Comparison of ENCODE assay signal across 7 cellular contexts in the genomic region with DNA sequence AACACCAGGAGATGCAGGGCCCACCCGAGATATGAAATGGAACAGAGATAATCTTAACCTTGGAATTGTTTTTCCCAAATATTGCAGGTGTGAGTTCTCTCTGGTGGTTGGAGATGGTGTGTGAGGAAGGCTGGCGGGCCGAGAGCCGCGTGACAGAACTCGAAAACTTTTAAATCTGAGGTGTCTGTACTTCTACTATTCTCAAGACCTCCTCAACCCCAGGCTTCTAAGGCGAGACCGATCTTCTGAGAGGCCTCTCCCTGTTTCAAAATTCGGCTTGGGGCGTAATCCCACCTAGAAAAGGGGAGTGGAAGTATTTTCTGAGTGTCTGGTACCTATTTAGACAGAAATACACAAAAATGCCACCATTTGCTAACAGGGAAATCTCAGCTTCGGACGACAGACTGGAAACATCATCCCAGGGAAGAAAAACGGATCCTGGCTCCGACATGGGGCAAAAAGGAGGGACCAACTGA. TPM values are rescaled to one million over a fixed set of nuclear protein-coding genes. Genes with fewer than 3 reads are reported as not detected.
A peak's percentile ranks its signal among the peaks of the same experiment; 100 is the strongest.
DNase-seq lines count a peak whose midpoint lies in the region; ATAC-seq and TF ChIP-seq lines count a peak whose summit lies in the region.
"Had no signal": no experiment of that assay in that cellular context is flagged by ENCODE, and none has a peak within 500 bp of the region (broad histone marks: within the 10 kb centered on the region; RNA-seq: fewer than 3 reads in every experiment).

No MANE protein-coding gene starts in this region.

- peak overlapping the region; percentile 89 for H3K9ac ChIP-seq in HCT116 (ENCODE audit: low read length)

- H3K9me3 ChIP-seq in HCT116 (ENCODE audit: control insufficient read depth in 1 of 2, insufficient read depth in 1 of 2, low read depth in 1 of 2, low read length in 2 of 2) (no peaks in the 10 kb centered on the region), osteoblast (ENCODE audit: low read depth, low read length) (no peaks in the 10 kb centered on the region)

- TSS peak; percentile 77 for BruUV-seq in HCT116 (replicated peaks; lab: Mats Ljungman, UMichigan)
- TSS peak; percentile 68 for BruUV-seq in MCF 10A (replicated peaks; lab: Mats Ljungman, UMichigan)

- no peak for TF ChIP-seq POLR2A in HCT116 (IDR thresholded peaks at IDR 0.05; ENCODE audit: borderline replicate concordance, extremely low read depth, insufficient read depth, insufficient read length)

- H3K36me3 Mint-ChIP-seq in MCF 10A (ENCODE audit: insufficient read depth, unreplicated experiment) = peaks cover 60% of the 10 kb centered on the region

- no peak for TF ChIP-seq CTCF in HCT116 (IDR thresholded peaks at IDR 0.05 in 2 of 3, conservative IDR thresholded peaks at IDR 0.05 in 1 of 3; ENCODE audit: borderline replicate concordance in 1 of 3, insufficient read depth in 1 of 3, low read depth in 2 of 3, low read length in 2 of 3)
- TF ChIP-seq CTCF in MCF 10A (IDR thresholded peaks at IDR 0.05; ENCODE audit: unreplicated experiment) = no peak
- TF ChIP-seq CTCF in osteoblast (IDR thresholded peaks at IDR 0.05; ENCODE audit: extremely low read depth, low read depth, low read length) = no peak

- H3K36me3 ChIP-seq in HCT116 (ENCODE audit: control insufficient read depth in 1 of 2, insufficient read depth in 2 of 2, low read length in 2 of 2) = peaks cover 19 to 24% of the 10 kb centered on the region in 2 experiments; a peak in 3 of 4 replicates
- H3K36me3 ChIP-seq in osteoblast (ENCODE audit: insufficient read depth, low read length) = peaks cover 45% of the 10 kb centered on the region

- no peak overlapping the region for H2AFZ ChIP-seq in HCT116 (ENCODE audit: low read depth, low read length, poor library complexity, severe bottlenecking)
- peak overlapping the region; percentile 75 for H2AFZ ChIP-seq in osteoblast (ENCODE audit: low read length)

- H4K20me1 ChIP-seq in HCT116 (ENCODE audit: insufficient read depth) (peaks cover 4% of the 10 kb centered on the region; the same call in 1 of the 2 replicates), osteoblast (ENCODE audit: insufficient read depth, low read length) (peaks cover 30% of the 10 kb centered on the region)

- no peak overlapping the region for H3K4me3 Mint-ChIP-seq in MCF 10A (ENCODE audit: unreplicated experiment)

- no peaks in the 10 kb centered on the region for H3K9me2 ChIP-seq in HCT116 (ENCODE audit: insufficient read depth)

- peaks cover 14 to 20% of the 10 kb centered on the region in 2 experiments for H3K4me1 ChIP-seq in HCT116 (ENCODE audit: control insufficient read depth in 1 of 2, insufficient read depth in 2 of 2, low read length in 2 of 2)
- peaks cover 25% of the 10 kb centered on the region for H3K4me1 ChIP-seq in osteoblast (ENCODE audit: insufficient read depth, low read length)

- no peaks in the 10 kb centered on the region for H3K27me3 Mint-ChIP-seq in MCF 10A (ENCODE audit: insufficient read depth, unreplicated experiment)

- peak overlapping the region; percentile 76 to 91 for H3K4me3 ChIP-seq in HCT116 (replicated peaks in 1 of 2; ENCODE audit: low read depth in 1 of 2, low read length in 2 of 2)
- H3K4me3 ChIP-seq in osteoblast (ENCODE audit: insufficient read depth, low read length) = peak overlapping the region; percentile 89

- peak overlapping the region; percentile 82 for H3K4me2 ChIP-seq in HCT116 (ENCODE audit: low read length)
- H3K4me2 ChIP-seq in osteoblast (ENCODE audit: insufficient read depth, low read length) = peak overlapping the region; percentile 93

- no peak for TF ChIP-seq RAD21 in HCT116 (IDR thresholded peaks at IDR 0.05; ENCODE audit: low read depth)

- peaks cover 25% of the 10 kb centered on the region for H3K4me1 Mint-ChIP-seq in MCF 10A (ENCODE audit: insufficient read depth, unreplicated experiment)

- ATAC-seq in HCT116 = peak; percentile 5; the same call in 1 of the 2 replicates

- H3K79me2 ChIP-seq in HCT116 (ENCODE audit: insufficient read depth, low read length) (peaks cover 74% of the 10 kb centered on the region), osteoblast (ENCODE audit: insufficient read depth, low read length) (peaks cover 74% of the 10 kb centered on the region)

- intact Hi-C loops in HCT116 (cut with micrococcal nuclease) (loop anchor here (2.0 kb wide), 1 partner anchor 224 kb away; the partner anchor contains the start of gene RPS26), MCF 10A (cut with micrococcal nuclease) (loop anchor here (1.0 to 5.0 kb wide), 3 partner anchors 109 to 225 kb away; partner anchors contain the start of gene RPS26)

- RAD21 ChIA-PET in HCT116 (lab: Charles Lee; ENCODE audit: low non-redundant PET in 1 of 2, low total read pairs in 2 of 2, uncharacterized antibody in 2 of 2, unreplicated experiment in 2 of 2) = no interaction called here

- DNase-seq in HCT116 (ENCODE audit: low read depth, low spot score) = no peak
- DNase-seq in MCF 10A (ENCODE audit: unreplicated experiment) = no peak
- no peak for DNase-seq in osteoblast (ENCODE audit: insufficient read length, low spot score, missing footprints)
- no peak for DNase-seq in activated CD4-positive, alpha-beta T cell treated with anti-CD3 and anti-CD28 coated beads, Interleukin-2, amount 50 U/mL, for 4 hours
- DNase-seq in DMS153 treated with DMSO at 0.1 percent for 48 hours (lab: John Stamatoyannopoulos, UW; ENCODE audit: unreplicated experiment) = no peak
- DNase-seq in epidermal melanocyte (ENCODE audit: insufficient read length, low spot score) = no peak

- H3K9me3 Mint-ChIP-seq in MCF 10A (ENCODE audit: unreplicated experiment) = no peaks in the 10 kb centered on the region
- H3K9me3 Mint-ChIP-seq: neural crest cell had no signal

- no peak overlapping the region for H3K27ac Mint-ChIP-seq in MCF 10A (ENCODE audit: low read depth, unreplicated experiment)

- H3K27me3 ChIP-seq in HCT116 (ENCODE audit: insufficient read depth, low read length) = no peaks in the 10 kb centered on the region
- H3K27me3 ChIP-seq in osteoblast (ENCODE audit: insufficient read depth, low read length) = no peaks in the 10 kb centered on the region

- H3K27ac ChIP-seq in HCT116 (ENCODE audit: low read depth, low read length) (peak overlapping the region; percentile 62), osteoblast (ENCODE audit: low read depth, low read length) (peak overlapping the region; percentile 83)

- CTCF ChIA-PET in HCT116 (lab: Charles Lee) = interaction anchor here (0.9 to 3.1 kb wide), 4 partner anchors 13 to 110 kb away, joined by 4 to 18 read pairs (median 12); partner anchors contain the start of genes DNAJC14 and PYM1
- CTCF ChIA-PET in MCF 10A (lab: Yijun Ruan, JAX) = interaction anchor here (1.1 to 2.7 kb wide), 10 partner anchors 12 to 179 kb away, joined by 3 to 15 read pairs (median 6); partner anchors contain the start of genes DNAJC14 and PYM1

- POLR2A ChIA-PET in HCT116 (lab: Charles Lee) (interaction anchor here (0.9 to 1.9 kb wide), 7 partner anchors 8 to 110 kb away, joined by 4 to 59 read pairs (median 6); partner anchors contain the start of genes CD63 and DNAJC14), MCF 10A (lab: Yijun Ruan, JAX) (interaction anchor here (0.6 to 8.3 kb wide), 34 partner anchors 10 to 1537 kb away, joined by 3 to 207 read pairs (median 6); partner anchors contain the start of genes BLOC1S1, CBX5, CD63 and CS)

TF ChIP-seq in HCT116, 20 proteins besides CTCF, POLR2A, EP300 and RAD21:
- no peak for TF ChIP-seq YY1 (IDR thresholded peaks at IDR 0.05; ENCODE audit: extremely low read depth, insufficient replicate concordance, low read depth, low read length)

RNA-seq across cellular contexts. Expression of gene SARNP, which starts 0.6 kb away (rescaled TPM):
- 82.4 TPM for total RNA-seq in HCT116 (2021; ENCODE audit: unreplicated experiment)
- 60.2 and 74.9 TPM in 2 replicates for polyA plus RNA-seq in HCT116 (2012)
- total RNA-seq in MCF 10A (2022) = 39.2 and 61.1 TPM in 2 replicates
- 53.6 and 56.6 TPM in 2 replicates for total RNA-seq in osteoblast

RNA-seq across cellular contexts. Expression of gene ORMDL2, which starts 0.9 kb away (rescaled TPM):
- 25.5 TPM for total RNA-seq in HCT116 (2021; ENCODE audit: unreplicated experiment)
- polyA plus RNA-seq in HCT116 (2012) = 44.2 and 45.3 TPM in 2 replicates
- total RNA-seq in MCF 10A (2022) = 54.6 and 55.9 TPM in 2 replicates
- total RNA-seq in osteoblast = 9.4 and 10.1 TPM in 2 replicates

RNA-seq across cellular contexts. Expression of gene DNAJC14, which starts 12.5 kb away (rescaled TPM):
- total RNA-seq in HCT116 (2021; ENCODE audit: unreplicated experiment) = 39.2 TPM
- polyA plus RNA-seq in HCT116 (2012) = 24.2 and 26.9 TPM in 2 replicates
- 27.3 and 29.9 TPM in 2 replicates for total RNA-seq in MCF 10A (2022)
- total RNA-seq in osteoblast = 40.1 and 41.6 TPM in 2 replicates

RNA-seq across cellular contexts. Expression of gene MMP19, which starts 25.8 kb away (rescaled TPM):
- total RNA-seq in HCT116 (2021; ENCODE audit: unreplicated experiment) (2.3 TPM), MCF 10A (2022) (3.3 and 3.7 TPM in 2 replicates), osteoblast (13.0 and 14.7 TPM in 2 replicates)
- polyA plus RNA-seq in HCT116 (2012) = 0.59 and 0.77 TPM in 2 replicates
- total RNA-seq: neural crest cell had no signal
